Comparison of ENCODE assay signal across 7 cellular contexts in genomic region chr1:185720633-185721272, GRCh38.
A peak's percentile ranks its signal among the peaks of the same experiment; 100 is the strongest.
DNase-seq lines count a peak whose midpoint lies in the region; TF ChIP-seq lines count a peak whose summit lies in the region.

No MANE protein-coding gene starts in this region.

- in situ Hi-C loops in GM13977 (cut with MboI; ENCODE audit: low pct_unique_long_range_greater_than_20kb, low sequenced_read_pairs, unreplicated experiment): no loop called here

- no peak for TF ChIP-seq POLR2A in erythroblast (IDR thresholded peaks at IDR 0.05; ENCODE audit: low read length)

- DNase-seq in GM13977 (ENCODE audit: low spot score): no peak
- DNase-seq in NCI-H69 (lab: John Stamatoyannopoulos, UW): peak; percentile 48
- peak; percentile 17 to 56 for DNase-seq in erythroblast (lab: John Stamatoyannopoulos, UW)
- peak; percentile 67 for DNase-seq in pons (ENCODE audit: low spot score)
- DNase-seq in NCI-H774 (lab: John Stamatoyannopoulos, UW): no peak
- DNase-seq in NCI-H2081 treated with DMSO at 0.1 percent for 48 hours (lab: John Stamatoyannopoulos, UW): no peak
- DNase-seq in nucleus accumbens (lab: John Stamatoyannopoulos, UW): no peak

- peak; percentile 52 for TF ChIP-seq CTCF in GM13977 (IDR thresholded peaks at IDR 0.05; ENCODE audit: extremely low read depth, insufficient read depth, missing control alignments)

Comparison
In these comparisons a context has a peak if more than half of its experiments do, and no peak if none do; other contexts are left out.
1. DNase-seq: peak in NCI-H69 (single experiment), erythroblast (2 of 2) and pons (single experiment); none in GM13977 (single experiment), NCI-H774 (single experiment), NCI-H2081 treated with DMSO at 0.1 percent for 48 hours (single experiment) and nucleus accumbens (0 of 56).